Comparison of ENCODE assay signal across 9 cellular contexts in genomic region chr7:123580406-123581161, GRCh38. TPM values are rescaled to one million over a fixed set of nuclear protein-coding genes. Genes with fewer than 3 reads are reported as not detected.
DNase-seq lines count a peak whose midpoint lies in the region; ATAC-seq and TF ChIP-seq lines count a peak whose summit lies in the region.
"Had no signal": no experiment of that assay in that cellular context is flagged by ENCODE, and none has a peak within 500 bp of the region (broad histone marks: within the 10 kb centered on the region; RNA-seq: fewer than 3 reads in every experiment).

No MANE protein-coding gene starts in this region.

- H3K36me3 ChIP-seq in trophoblast cell (ENCODE audit: control insufficient read depth in 1 of 2, insufficient read depth in 2 of 2, low read length in 2 of 2), result no peaks in the 10 kb centered on the region
- H3K36me3 ChIP-seq: BLaER1 treated with 17β-estradiol and CSF1 and Interleukin-3, amounts not matched to agents 10 nM and 100 nM had no signal

- WGBS in trophoblast cell (ENCODE audit: extremely low coverage, insufficient coverage, insufficient read length), result no CpG with 5 or more reads among the region's 8 CpGs

- no peaks in the 10 kb centered on the region for H3K4me1 ChIP-seq in trophoblast cell (ENCODE audit: control insufficient read depth in 1 of 2, insufficient read depth in 2 of 2, low read length in 2 of 2)
- H3K4me1 ChIP-seq: BLaER1 treated with 17β-estradiol and CSF1 and Interleukin-3, amounts not matched to agents 10 nM and 100 nM had no signal

- DNase-seq in NCI-H2081 (lab: John Stamatoyannopoulos, UW), result peak; percentile 41 to 73
- no peak for DNase-seq in NCI-H2081 treated with DMSO at 0.1 percent for 48 hours (lab: John Stamatoyannopoulos, UW)
- DNase-seq in Kasumi-1 (lab: John Stamatoyannopoulos, UW), result peak; percentile 60 to 74
- DNase-seq in SHP77 (lab: John Stamatoyannopoulos, UW), result peak; percentile 71 to 73
- DNase-seq in fibroblast of pulmonary artery (ENCODE audit: low read depth), result peak; percentile 77
- peak; percentile 2 to 63 for DNase-seq in trophoblast cell
- no peak for DNase-seq in activated T-cell treated with anti-CD3 and anti-CD28 coated beads, Interleukin-2, amount 50 U/mL, for 1 hour

- H4K12ac ChIP-seq in trophoblast cell (ENCODE audit: low read depth, low read length), result no peak overlapping the region

- peak; percentile 88 for ATAC-seq in GM21529 (IDR thresholded peaks at IDR 0.05; ENCODE audit: unreplicated experiment)

- H2BK5ac ChIP-seq in trophoblast cell (ENCODE audit: low read depth, low read length, poor library complexity), result no peak overlapping the region

- no peak overlapping the region for H3K18ac ChIP-seq in trophoblast cell (ENCODE audit: low read length)

- peak; percentile 99 for TF ChIP-seq CTCF in fibroblast of pulmonary artery (IDR thresholded peaks at IDR 0.05; ENCODE audit: low read length, missing control alignments)

- H2BK12ac ChIP-seq in trophoblast cell (ENCODE audit: low read length), result no peak overlapping the region

- no peak overlapping the region for H3K27ac ChIP-seq in trophoblast cell (ENCODE audit: low read depth, low read length)
- H3K27ac ChIP-seq: BLaER1 treated with 17β-estradiol and CSF1 and Interleukin-3, amounts not matched to agents 10 nM and 100 nM had no signal

- no peak overlapping the region for H2BK120ac ChIP-seq in trophoblast cell (ENCODE audit: insufficient read depth, low read length, poor library complexity)

- no peak overlapping the region for H4K8ac ChIP-seq in trophoblast cell (ENCODE audit: low read depth, low read length)

- no peak overlapping the region for H4K91ac ChIP-seq in trophoblast cell (ENCODE audit: low read depth, low read length)

- no peaks in the 10 kb centered on the region for H3K79me1 ChIP-seq in trophoblast cell (ENCODE audit: low read length)

- H3K4me3 ChIP-seq in fibroblast of pulmonary artery (replicated peaks; ENCODE audit: low read depth, low read length) (no peak overlapping the region), trophoblast cell (ENCODE audit: low read depth, low read length) (no peak overlapping the region)
- H3K4me3 ChIP-seq: BLaER1 treated with 17β-estradiol and CSF1 and Interleukin-3, amounts not matched to agents 10 nM and 100 nM had no signal

- no peak overlapping the region for H2AK5ac ChIP-seq in trophoblast cell (ENCODE audit: low read length)

- no peak overlapping the region for H3K14ac ChIP-seq in trophoblast cell (ENCODE audit: low read length)

- no peaks in the 10 kb centered on the region for H3K79me2 ChIP-seq in trophoblast cell (ENCODE audit: control insufficient read depth, insufficient read depth, low read length, poor library complexity)

- H3K9ac ChIP-seq in trophoblast cell (ENCODE audit: low read length), result no peak overlapping the region
- H3K9ac ChIP-seq: BLaER1 treated with 17β-estradiol and CSF1 and Interleukin-3, amounts not matched to agents 10 nM and 100 nM had no signal

- H3K4ac ChIP-seq in trophoblast cell (ENCODE audit: low read depth, low read length), result no peak overlapping the region

- H3K27me3 ChIP-seq in trophoblast cell (ENCODE audit: insufficient read depth, low read length), result no peaks in the 10 kb centered on the region
- H3K27me3 ChIP-seq: BLaER1 treated with 17β-estradiol and CSF1 and Interleukin-3, amounts not matched to agents 10 nM and 100 nM had no signal

- no peak overlapping the region for H3K4me2 ChIP-seq in trophoblast cell (ENCODE audit: low read length)
- H3K4me2 ChIP-seq: BLaER1 treated with 17β-estradiol and CSF1 and Interleukin-3, amounts not matched to agents 10 nM and 100 nM had no signal

- peak overlapping the region; percentile 27 for H3K23ac ChIP-seq in trophoblast cell (ENCODE audit: low read length)

- peak overlapping the region; percentile 59 for H2AFZ ChIP-seq in trophoblast cell (ENCODE audit: insufficient read depth, low read length, poor library complexity)

- no peaks in the 10 kb centered on the region for H3K9me3 ChIP-seq in trophoblast cell (ENCODE audit: insufficient read depth, low read depth, low read length)
- H3K9me3 ChIP-seq: BLaER1 treated with 17β-estradiol and CSF1 and Interleukin-3, amounts not matched to agents 10 nM and 100 nM had no signal

RNA-seq across cellular contexts. Expression of gene ASB15, which starts 21.0 kb away (rescaled TPM):
- 0.01 TPM in 1 of 2 replicates, not detected in the other for polyA plus RNA-seq in trophoblast cell (2013)

RNA-seq across cellular contexts. Expression of gene NDUFA5, which starts 23.0 kb away (rescaled TPM):
- polyA plus RNA-seq in trophoblast cell (2013), result 41.7 and 45.3 TPM in 2 replicates

RNA-seq across cellular contexts. Expression of gene IQUB, which starts 46.2 kb away (rescaled TPM):
- polyA plus RNA-seq in trophoblast cell (2013), result 0.41 and 0.42 TPM in 2 replicates

Comparison
In these comparisons a context has a peak if more than half of its experiments do, and no peak if none do; other contexts are left out.
1. DNase-seq: peak in NCI-H2081 (2 of 2), Kasumi-1 (2 of 2), SHP77 (2 of 2), fibroblast of pulmonary artery (single experiment) and trophoblast cell (2 of 2); none in NCI-H2081 treated with DMSO at 0.1 percent for 48 hours (single experiment) and activated T-cell treated with anti-CD3 and anti-CD28 coated beads, Interleukin-2, amount 50 U/mL, for 1 hour (single experiment).